ENCODE assay signal across 14 cellular contexts in genomic region chrX:46707274-46707965, GRCh38.
"Had no signal": no experiment of that assay in that cellular context is flagged by ENCODE, and none has a peak within 500 bp of the region (broad histone marks: within the 10 kb centered on the region; RNA-seq: fewer than 3 reads in every experiment).

No MANE protein-coding gene starts in this region.

- H3K9me3 Mint-ChIP-seq: activated T-cell treated with anti-CD3 and anti-CD28 coated beads, Interleukin-2, amount 50 U/mL, for 24 hours; central memory CD8-positive, alpha-beta T cell; stimulated activated effector memory CD8-positive, alpha-beta T cell treated with anti-CD3 and anti-CD28 coated beads, Interleukin-12 subunit alpha, Interleukin-12 subunit beta, amount 100 ng/mL, for 72 hours; WTC11 had no signal

- H3K4me1 ChIP-seq: gastrocnemius medialis, heart right ventricle, left lung, right atrium auricular region, transverse colon had no signal

- H3K9ac ChIP-seq: SK-N-SH had no signal

- H3K27ac ChIP-seq: body of pancreas, gastrocnemius medialis, heart right ventricle, left lung, right atrium auricular region, transverse colon had no signal

- H3K27me3 ChIP-seq: body of pancreas, gastrocnemius medialis, left lung, right atrium auricular region, transverse colon had no signal

- H3K36me3 Mint-ChIP-seq: stimulated activated effector memory CD8-positive, alpha-beta T cell treated with anti-CD3 and anti-CD28 coated beads, Interleukin-12 subunit alpha, Interleukin-12 subunit beta, amount 100 ng/mL, for 72 hours; WTC11 had no signal

- H3K4me3 ChIP-seq: body of pancreas, gastrocnemius medialis, heart right ventricle, left lung, right atrium auricular region, smooth muscle cell, transverse colon had no signal

- H3K4me3 Mint-ChIP-seq: activated T-cell treated with anti-CD3 and anti-CD28 coated beads, Interleukin-2, amount 50 U/mL, for 24 hours; central memory CD8-positive, alpha-beta T cell; stimulated activated effector memory CD8-positive, alpha-beta T cell treated with anti-CD3 and anti-CD28 coated beads, Interleukin-12 subunit alpha, Interleukin-12 subunit beta, amount 100 ng/mL, for 72 hours; WTC11 had no signal

- H3K27me3 Mint-ChIP-seq: central memory CD8-positive, alpha-beta T cell had no signal

- ATAC-seq: body of pancreas; gastrocnemius medialis; heart right ventricle; left lung; stimulated activated effector memory CD8-positive, alpha-beta T cell treated with anti-CD3 and anti-CD28 coated beads, Interleukin-12 subunit alpha, Interleukin-12 subunit beta, amount 100 ng/mL, for 72 hours; WTC11 had no signal

- H3K9me3 ChIP-seq: body of pancreas, gastrocnemius medialis, heart right ventricle, left lung, right atrium auricular region, SK-N-SH, transverse colon had no signal

- H3K4me2 ChIP-seq: SK-N-SH, smooth muscle cell had no signal

- H3K36me3 ChIP-seq: gastrocnemius medialis, heart right ventricle, left lung, right atrium auricular region, transverse colon had no signal

- DNase-seq: activated T-cell treated with anti-CD3 and anti-CD28 coated beads, Interleukin-2, amount 50 U/mL, for 24 hours; body of pancreas; effector memory CD4-positive, alpha-beta T cell; gastrocnemius medialis; heart right ventricle; left lung; SK-N-SH; T-helper 1 cell; transverse colon had no signal

- H3K27ac Mint-ChIP-seq: WTC11 had no signal
